12 cellular contexts compared by ENCODE assay signal in genomic region chr9:18824095-18824666, GRCh38.
DNase-seq lines count a peak whose midpoint lies in the region; FAIRE-seq and TF ChIP-seq lines count a peak whose summit lies in the region.
"Had no signal": no experiment of that assay in that cellular context is flagged by ENCODE, and none has a peak within 500 bp of the region (broad histone marks: within the 10 kb centered on the region; RNA-seq: fewer than 3 reads in every experiment).

No MANE protein-coding gene starts in this region.

- H3K4me3 ChIP-seq in H1 (ENCODE audit: extremely low read depth in 1 of 4, insufficient read depth in 2 of 4, low read depth in 3 of 4, low read length in 4 of 4) (no peak overlapping the region), retinal pigment epithelial cell (ENCODE audit: low read length) (no peak overlapping the region), suprapubic skin (no peak overlapping the region)

- no peak overlapping the region for H3K27ac ChIP-seq in H1 (ENCODE audit: low read depth, low read length)
- no peak overlapping the region for H3K27ac ChIP-seq in suprapubic skin

- H2BK5ac ChIP-seq in H1 (ENCODE audit: low read depth, low read length), result no peak overlapping the region

- no peak overlapping the region for H3K4ac ChIP-seq in H1 (replicated peaks; ENCODE audit: insufficient read length, low read depth, low read length)

- no peak overlapping the region for H3K23ac ChIP-seq in H1 (ENCODE audit: insufficient read length)

- no peak overlapping the region for H2BK120ac ChIP-seq in H1 (replicated peaks; ENCODE audit: low read depth, low read length)

- H2BK12ac ChIP-seq in H1 (ENCODE audit: low read depth, low read length), result no peak overlapping the region

- no peak overlapping the region for H2BK15ac ChIP-seq in H1 (ENCODE audit: low read length)

- no peaks in the 10 kb centered on the region for H3K36me3 ChIP-seq in H1 (ENCODE audit: control insufficient read depth in 2 of 4, insufficient read depth in 4 of 4, low read length in 3 of 4)
- no peaks in the 10 kb centered on the region for H3K36me3 ChIP-seq in suprapubic skin

- peak; percentile 49 to 63 (median 54) for TF ChIP-seq CTCF in H1 (IDR thresholded peaks at IDR 0.05; ENCODE audit: control extremely low read depth in 1 of 3, insufficient read depth in 1 of 3, low read depth in 1 of 3, low read length in 3 of 3)
- peak; percentile 40 for TF ChIP-seq CTCF in retinal pigment epithelial cell (conservative IDR thresholded peaks at IDR 0.05; ENCODE audit: low read depth, low read length)
- TF ChIP-seq CTCF in suprapubic skin (IDR thresholded peaks at IDR 0.05), result no peak

- H3K27me3 ChIP-seq in H1 (replicated peaks in 1 of 4; ENCODE audit: control insufficient read depth in 3 of 4, extremely low read depth in 1 of 4, insufficient read depth in 3 of 4, low read length in 3 of 4), result no peaks in the 10 kb centered on the region
- H3K27me3 ChIP-seq in suprapubic skin, result no peaks in the 10 kb centered on the region

- no peak for TF ChIP-seq EP300 in H1 (IDR thresholded peaks at IDR 0.05; ENCODE audit: borderline replicate concordance in 1 of 2, low read depth in 2 of 2, low read length in 2 of 2)
- TF ChIP-seq EP300 in suprapubic skin (IDR thresholded peaks at IDR 0.05), result no peak

- H3K9me3 ChIP-seq in H1 (ENCODE audit: insufficient read depth in 2 of 2, low read depth in 1 of 2, low read length in 1 of 2) (no peaks in the 10 kb centered on the region), suprapubic skin (no peaks in the 10 kb centered on the region)

- peak; percentile 82 to 84 for TF ChIP-seq RAD21 in H1 (IDR thresholded peaks at IDR 0.05 in 1 of 2, conservative IDR thresholded peaks at IDR 0.05 in 1 of 2; ENCODE audit: low read depth in 2 of 2, low read length in 2 of 2)

- POLR2A ChIA-PET in H1 (lab: Charles Lee; ENCODE audit: partially characterized antibody), result interaction anchor here (0.6 kb wide), 1 partner anchor 514 kb away, joined by 3 read pairs; no protein-coding TSS in a partner anchor

- H2AFZ ChIP-seq in H1 (ENCODE audit: low read length), result no peak overlapping the region

- H3K79me2 ChIP-seq in H1 (ENCODE audit: control insufficient read depth in 1 of 2, insufficient read depth in 2 of 2, low read length in 2 of 2), result no peaks in the 10 kb centered on the region

- H2BK20ac ChIP-seq in H1 (ENCODE audit: low read length), result no peak overlapping the region

- H4K20me1 ChIP-seq in H1 (replicated peaks in 1 of 2; ENCODE audit: control insufficient read depth in 1 of 2, insufficient read depth in 2 of 2, low read length in 2 of 2), result no peaks in the 10 kb centered on the region

- no peak overlapping the region for H3K9ac ChIP-seq in H1 (replicated peaks in 1 of 4; ENCODE audit: extremely low read depth in 1 of 4, low read depth in 3 of 4, low read length in 3 of 4)

- H4K91ac ChIP-seq in H1 (replicated peaks; ENCODE audit: insufficient read length, low read length), result no peak overlapping the region

- CTCF ChIA-PET in H1 (lab: Charles Lee; ENCODE audit: partially characterized antibody), result interaction anchor here (0.5 to 2.8 kb wide), 23 partner anchors 14 to 1148 kb away, joined by 3 to 12 read pairs (median 4); no protein-coding TSS in a partner anchor

- no peaks in the 10 kb centered on the region for H3K79me1 ChIP-seq in H1 (ENCODE audit: low read depth, low read length)

- no peak for TF ChIP-seq POLR2A in H1 (IDR thresholded peaks at IDR 0.05; ENCODE audit: control extremely low read depth in 1 of 2, low read depth in 2 of 2, low read length in 2 of 2)
- TF ChIP-seq POLR2A in suprapubic skin (IDR thresholded peaks at IDR 0.05), result no peak

- H3K56ac ChIP-seq in H1 (replicated peaks; ENCODE audit: insufficient read length, low read depth, low read length), result no peak overlapping the region

- no peak overlapping the region for H4K8ac ChIP-seq in H1 (ENCODE audit: extremely low read depth, insufficient read depth, low read length)

- no peak overlapping the region for H3K18ac ChIP-seq in H1 (ENCODE audit: extremely low read depth, low read length)

- no peaks in the 10 kb centered on the region for H3K23me2 ChIP-seq in H1 (ENCODE audit: low read depth, low read length)

- H4K5ac ChIP-seq in H1 (ENCODE audit: insufficient read length, low read depth, low read length), result no peak overlapping the region

- no peak overlapping the region for H3K4me2 ChIP-seq in H1 (ENCODE audit: insufficient read depth in 1 of 2, low read depth in 2 of 2, low read length in 2 of 2)

- peak; percentile 60 for FAIRE-seq in H1 (lab: Jason Lieb, UNC)

- 85% methylated on average over 4 of the region's 4 CpGs; no CpG with 5 or more reads in 1 of the 2 experiments for WGBS in H1 (ENCODE audit: extremely low coverage in 1 of 2, insufficient coverage in 1 of 2, insufficient read length in 1 of 2, insufficient replicate concordance in 2 of 2, low coverage in 1 of 2, low lambda C conversion rate in 2 of 2, missing lambda C conversion rate in 1 of 2), 2 experiments
- WGBS in suprapubic skin, result 48% methylated on average over 4 of the region's 4 CpGs

- H3K14ac ChIP-seq in H1 (ENCODE audit: insufficient read length), result no peak overlapping the region

- H3K4me1 ChIP-seq in H1 (replicated peaks in 1 of 4; ENCODE audit: control insufficient read depth in 3 of 4, insufficient read depth in 4 of 4, low read length in 3 of 4) (peaks cover 0 to 6% (median 2%) of the 10 kb centered on the region in 4 experiments; a peak in 3 of 7 replicates), suprapubic skin (no peaks in the 10 kb centered on the region)

- peak in 2 of 3 experiments; percentile 9 to 24 for DNase-seq in NCI-H1417 (lab: John Stamatoyannopoulos, UW)
- DNase-seq in NCI-H1417 treated with DMSO at 0.1 percent for 48 hours (lab: John Stamatoyannopoulos, UW), result no peak
- peak; percentile 38 for DNase-seq in NCI-H2227 (lab: John Stamatoyannopoulos, UW; ENCODE audit: unreplicated experiment)
- DNase-seq in H1 (ENCODE audit: low read depth in 1 of 2, low spot score in 2 of 2), result no peak
- no peak for DNase-seq in retinal pigment epithelial cell (ENCODE audit: low read depth)
- DNase-seq in activated CD4-positive, alpha-beta T cell treated with anti-CD3 and anti-CD28 coated beads, Interleukin-2, amount 50 U/mL, for 4 hours, result no peak
- no peak for DNase-seq in dedifferentiated amniotic fluid mesenchymal stem cell (ENCODE audit: extremely low spot score)
- DNase-seq in suprapubic skin (ENCODE audit: low spot score in 2 of 2), result no peak
- DNase-seq: activated CD4-positive, CD25-positive, alpha-beta regulatory T cell treated with anti-CD3 and anti-CD28 coated beads, Interleukin-2, amount 50 U/mL, for 72 hours; effector memory CD4-positive, alpha-beta T cell; MM.1S; natural killer cell had no signal

- no peak overlapping the region for H2AK5ac ChIP-seq in H1 (ENCODE audit: low read depth, low read length)

Comparison
In these comparisons a context has a peak if more than half of its experiments do, and no peak if none do; other contexts are left out.
1. DNase-seq: peak in NCI-H1417 (2 of 3) and NCI-H2227 (single experiment); none in NCI-H1417 treated with DMSO at 0.1 percent for 48 hours (single experiment), H1 (0 of 2), retinal pigment epithelial cell (single experiment), activated CD4-positive, alpha-beta T cell treated with anti-CD3 and anti-CD28 coated beads, Interleukin-2, amount 50 U/mL, for 4 hours (0 of 2), dedifferentiated amniotic fluid mesenchymal stem cell (single experiment) and suprapubic skin (0 of 2).
2. CTCF ChIP-seq: peak in H1 (3 of 3) and retinal pigment epithelial cell (single experiment); none in suprapubic skin (0 of 2).